ENCODE assay signal across 8 cellular contexts in genomic region chr5:174910245-174910737, GRCh38.
A peak's percentile ranks its signal among the peaks of the same experiment; 100 is the strongest.
DNase-seq lines count a peak whose midpoint lies in the region; ATAC-seq, FAIRE-seq and TF ChIP-seq lines count a peak whose summit lies in the region.

No MANE protein-coding gene starts in this region.

- intact Hi-C loops in posterior vena cava (cut with DNase I) (no loop called here), vagina (cut with DNase I) (no loop called here)

- TF ChIP-seq POLR2A in vagina (IDR thresholded peaks at IDR 0.05), result no peak

- FAIRE-seq in RCC 7860 (lab: Jason Lieb, UNC), result no peak

- no peaks in the 10 kb centered on the region for H3K27me3 ChIP-seq in vagina

- H3K4me1 ChIP-seq in vagina, result no peaks in the 10 kb centered on the region

- no peaks in the 10 kb centered on the region for H3K9me3 ChIP-seq in vagina

- no peaks in the 10 kb centered on the region for H3K36me3 ChIP-seq in vagina

- TF ChIP-seq CTCF in vagina (IDR thresholded peaks at IDR 0.05), result peak in 2 of 3 experiments; percentile 53 to 68

- H3K27ac ChIP-seq in vagina, result no peak overlapping the region

- H3K4me3 ChIP-seq in vagina, result no peak overlapping the region

- peak; percentile 52 for DNase-seq in COLO668 (lab: John Stamatoyannopoulos, UW; ENCODE audit: unreplicated experiment)
- peak; percentile 52 for DNase-seq in HT1080 (ENCODE audit: low read depth)
- DNase-seq in RCC 7860 (ENCODE audit: low spot score), result peak; percentile 24
- peak; percentile 15 for DNase-seq in activated effector memory CD4-positive, alpha-beta T cell treated with Interleukin-2 at 50 U/mL for 16 hours
- DNase-seq in globus pallidus (ENCODE audit: low spot score), result peak; percentile 60
- DNase-seq in posterior vena cava (ENCODE audit: low spot score), result peak; percentile 87
- no peak for DNase-seq in vagina (ENCODE audit: extremely low spot score in 2 of 2)

- ATAC-seq in GM19455 (IDR thresholded peaks at IDR 0.05; ENCODE audit: unreplicated experiment), result peak; percentile 83

Comparison
In these comparisons a context has a peak if more than half of its experiments do, and no peak if none do; other contexts are left out.
1. DNase-seq: peak in COLO668 (single experiment), HT1080 (single experiment), RCC 7860 (single experiment), activated effector memory CD4-positive, alpha-beta T cell treated with Interleukin-2 at 50 U/mL for 16 hours (single experiment), globus pallidus (single experiment) and posterior vena cava (single experiment); none in vagina (0 of 2).